ENCODE assay signal across 17 cellular contexts in the genomic region with DNA sequence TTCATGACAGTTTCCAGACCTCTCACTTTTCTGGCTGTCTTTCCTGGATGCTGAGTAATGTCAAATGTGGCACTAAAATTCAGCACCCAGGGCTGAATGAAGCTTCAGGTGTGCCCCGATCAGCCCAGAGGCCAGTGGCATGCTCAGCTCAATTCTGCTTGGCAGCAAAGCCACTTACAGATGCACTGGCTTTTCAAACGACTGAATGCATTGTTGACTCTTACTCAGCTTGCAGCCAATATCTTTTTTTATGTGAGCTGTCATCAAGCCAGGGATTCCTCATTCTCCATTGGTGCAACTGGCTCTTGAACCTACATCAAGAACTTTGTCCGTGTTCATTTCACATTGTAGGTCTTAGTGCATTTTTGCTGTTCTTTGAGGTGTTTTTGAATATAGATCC.
A peak's percentile ranks its signal among the peaks of the same experiment; 100 is the strongest.
DNase-seq lines count a peak whose midpoint lies in the region; ATAC-seq and FAIRE-seq lines count a peak whose summit lies in the region.
"Had no signal": no experiment of that assay in that cellular context is flagged by ENCODE, and none has a peak within 500 bp of the region (broad histone marks: within the 10 kb centered on the region; RNA-seq: fewer than 3 reads in every experiment).

No MANE protein-coding gene starts in this region.

- no peaks in the 10 kb centered on the region for H3K9me3 Mint-ChIP-seq in stimulated activated naive B cell treated with anti-CD40 and anti-IgM and Interleukin-4, amounts not matched to agents 10 μg/mL and 1 μg/mL and 100 μg/mL, for 72 hours

- H3K36me3 Mint-ChIP-seq in stimulated activated naive B cell treated with anti-CD40 and anti-IgM and Interleukin-4, amounts not matched to agents 10 μg/mL and 1 μg/mL and 100 μg/mL, for 72 hours: no peaks in the 10 kb centered on the region

- ATAC-seq in stimulated activated naive B cell treated with anti-CD40 and anti-IgM and Interleukin-4, amounts not matched to agents 10 μg/mL and 1 μg/mL and 100 μg/mL, for 72 hours (replicated peaks): peak in 1 of 2 donors; percentile 21
- ATAC-seq in HG03196 (IDR thresholded peaks at IDR 0.05; ENCODE audit: unreplicated experiment): no peak
- ATAC-seq: T-helper 17 cell had no signal

- H3K27ac Mint-ChIP-seq in stimulated activated naive B cell treated with anti-CD40 and anti-IgM and Interleukin-4, amounts not matched to agents 10 μg/mL and 1 μg/mL and 100 μg/mL, for 72 hours: peak overlapping the region; percentile 79
- H3K27ac Mint-ChIP-seq: T-helper 17 cell had no signal

- no peak overlapping the region for H3K4me3 Mint-ChIP-seq in stimulated activated naive B cell treated with anti-CD40 and anti-IgM and Interleukin-4, amounts not matched to agents 10 μg/mL and 1 μg/mL and 100 μg/mL, for 72 hours
- H3K4me3 Mint-ChIP-seq: CD8-positive, alpha-beta memory T cell; T-helper 17 cell had no signal

- no peaks in the 10 kb centered on the region for H3K27me3 Mint-ChIP-seq in stimulated activated naive B cell treated with anti-CD40 and anti-IgM and Interleukin-4, amounts not matched to agents 10 μg/mL and 1 μg/mL and 100 μg/mL, for 72 hours
- H3K27me3 Mint-ChIP-seq: CD8-positive, alpha-beta memory T cell; T-helper 17 cell had no signal

- FAIRE-seq in frontal cortex (lab: Jason Lieb, UNC): no peak
- FAIRE-seq: A204.1, GM19239 had no signal

- DNase-seq in NCI-H2107 treated with DMSO at 0.1 percent for 48 hours (lab: John Stamatoyannopoulos, UW; ENCODE audit: unreplicated experiment) (peak; percentile 36), NCI-H2107 (lab: John Stamatoyannopoulos, UW) (no peak), NCI-H2196 (lab: John Stamatoyannopoulos, UW; ENCODE audit: unreplicated experiment) (peak; percentile 83), RPMI8226 (peak; percentile 22), frontal cortex (ENCODE audit: low spot score in 2 of 2) (no peak), T-helper 9 cell (no peak)
- no peak for DNase-seq in stimulated activated naive B cell treated with anti-CD40 and anti-IgM and Interleukin-4, amounts not matched to agents 10 μg/mL and 1 μg/mL and 100 μg/mL, for 72 hours
- DNase-seq: CD8-positive, alpha-beta memory T cell; IMR-90; NCI-H1436 treated with DMSO at 0.1 percent for 48 hours; NCI-H2081 treated with DMSO at 0.1 percent for 48 hours; NCI-H510A; SJCRH30; T-helper 17 cell had no signal

- H3K4me1 Mint-ChIP-seq in stimulated activated naive B cell treated with anti-CD40 and anti-IgM and Interleukin-4, amounts not matched to agents 10 μg/mL and 1 μg/mL and 100 μg/mL, for 72 hours: peaks cover 10 to 19% of the 10 kb centered on the region in 2 donors

Comparison
In these comparisons a context has a peak if more than half of its experiments do, and no peak if none do; other contexts are left out.
1. DNase-seq: peak in NCI-H2107 treated with DMSO at 0.1 percent for 48 hours (single experiment), NCI-H2196 (single experiment) and RPMI8226 (single experiment); none in NCI-H2107 (single experiment), stimulated activated naive B cell treated with anti-CD40 and anti-IgM and Interleukin-4, amounts not matched to agents 10 μg/mL and 1 μg/mL and 100 μg/mL, for 72 hours (single experiment), frontal cortex (0 of 2) and T-helper 9 cell (single experiment).